8 cellular contexts compared by ENCODE assay signal in the genomic region with DNA sequence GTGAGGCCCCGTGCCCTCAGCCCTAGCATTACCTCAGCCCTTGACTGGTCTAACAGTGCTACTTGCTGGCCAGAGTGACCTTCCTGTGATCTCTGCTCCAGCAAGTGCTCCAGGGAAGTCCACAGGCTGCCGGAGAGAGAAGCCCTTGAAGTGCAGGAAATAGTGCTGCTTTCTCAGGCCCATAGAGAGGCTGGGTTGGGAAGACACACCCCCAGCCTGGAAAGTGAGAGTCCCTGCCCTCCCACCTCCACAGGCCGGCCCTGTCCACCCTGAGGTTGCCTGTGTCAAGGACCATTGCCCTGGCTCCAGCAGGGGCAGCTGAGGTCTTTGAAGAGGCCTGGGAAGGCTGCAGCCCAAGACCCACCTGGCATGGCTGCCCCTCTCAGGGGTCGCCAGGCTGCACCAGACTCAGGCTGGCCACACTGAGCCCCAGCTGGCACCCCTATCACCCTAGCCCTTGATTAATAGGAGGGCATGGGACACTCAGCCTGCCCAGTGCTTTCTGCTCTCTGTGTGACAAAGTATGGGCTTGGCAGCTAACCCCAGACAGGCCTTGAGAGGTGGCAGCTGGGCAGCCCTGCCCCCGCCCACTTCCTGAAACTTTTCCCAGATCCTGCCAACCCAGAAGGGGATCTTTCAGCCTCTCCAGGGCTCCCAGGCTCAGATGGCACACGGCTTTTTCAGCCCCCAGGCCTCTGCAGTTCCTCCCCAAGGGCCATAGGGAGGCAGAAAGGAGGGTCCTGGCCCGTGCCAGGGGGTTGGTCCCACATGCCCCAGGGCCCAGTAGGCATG. TPM values are rescaled to one million over a fixed set of nuclear protein-coding genes. Genes with fewer than 3 reads are reported as not detected.
DNase-seq lines count a peak whose midpoint lies in the region; ATAC-seq and TF ChIP-seq lines count a peak whose summit lies in the region.

No MANE protein-coding gene starts in this region.

- DNase-seq in COLO668 (lab: John Stamatoyannopoulos, UW; ENCODE audit: unreplicated experiment): peak; percentile 20
- DNase-seq in SK-N-SH: peak; percentile 38
- peak; percentile 63 for DNase-seq in left ventricle myocardium inferior
- DNase-seq in psoas muscle: peak; percentile 56 to 70
- DNase-seq in NCI-H748 treated with DMSO at 0.1 percent for 48 hours (lab: John Stamatoyannopoulos, UW): no peak
- no peak for DNase-seq in superior temporal gyrus (ENCODE audit: extremely low spot score)
- DNase-seq in activated CD8-positive, alpha-beta T cell treated with anti-CD3 and anti-CD28 coated beads for 36 hours: no peak

- peak overlapping the region in 1 of 2 experiments; percentile 30; a peak in 1 of 4 replicates for H3K27ac ChIP-seq in SK-N-SH (ENCODE audit: low read depth in 2 of 2, low read length in 1 of 2)
- H3K27ac ChIP-seq in left ventricle myocardium inferior (replicated peaks): peak overlapping the region; percentile 83
- H3K27ac ChIP-seq in psoas muscle: peak overlapping the region; percentile 44

- intact Hi-C loops in left ventricle myocardium inferior (cut with micrococcal nuclease): no loop called here
- intact Hi-C loops in psoas muscle (cut with DNase I): no loop called here
- intact Hi-C loops in activated CD8-positive, alpha-beta T cell treated with anti-CD3 and anti-CD28 coated beads for 36 hours (cut with micrococcal nuclease): no loop called here

- no peaks in the 10 kb centered on the region for H3K9me2 ChIP-seq in SK-N-SH

- TF ChIP-seq EP300 in SK-N-SH (IDR thresholded peaks at IDR 0.05; ENCODE audit: borderline replicate concordance in 1 of 2, low read depth in 1 of 2, low read length in 1 of 2): no peak

- 82% methylated on average over 3 of the region's 7 CpGs for WGBS in SK-N-SH (ENCODE audit: low lambda C conversion rate)
- WGBS in psoas muscle, 3 donors: 26 to 40% (median 36%) methylated on average over 7 of the region's 7 CpGs

- H4K20me1 ChIP-seq in SK-N-SH (ENCODE audit: insufficient read depth): peaks cover 79% of the 10 kb centered on the region

- H3K4me3 Mint-ChIP-seq in activated CD8-positive, alpha-beta T cell treated with anti-CD3 and anti-CD28 coated beads for 36 hours: no peak overlapping the region

- peak overlapping the region; percentile 44; the same call in 1 of the 2 replicates for H3K4me2 ChIP-seq in SK-N-SH

- peaks cover 52% of the 10 kb centered on the region for H3K79me2 ChIP-seq in SK-N-SH (ENCODE audit: insufficient read depth)

- POLR2A ChIA-PET in SK-N-SH (lab: Yijun Ruan, JAX): no interaction called here
- POLR2A ChIA-PET in activated CD8-positive, alpha-beta T cell treated with anti-CD3 and anti-CD28 coated beads for 36 hours (lab: Charles Lee): no interaction called here

- H3K4me3 ChIP-seq in SK-N-SH (ENCODE audit: low read depth in 2 of 2, low read length in 1 of 2): no peak overlapping the region
- H3K4me3 ChIP-seq in left ventricle myocardium inferior: peak overlapping the region; percentile 9
- no peak overlapping the region for H3K4me3 ChIP-seq in psoas muscle

- no peaks in the 10 kb centered on the region for H3K9me3 Mint-ChIP-seq in activated CD8-positive, alpha-beta T cell treated with anti-CD3 and anti-CD28 coated beads for 36 hours

- no peaks in the 10 kb centered on the region for H3K9me3 ChIP-seq in SK-N-SH
- H3K9me3 ChIP-seq in left ventricle myocardium inferior (replicated peaks): no peaks in the 10 kb centered on the region
- no peaks in the 10 kb centered on the region for H3K9me3 ChIP-seq in psoas muscle

- ATAC-seq in psoas muscle (peak; percentile 43 to 75 (median 48)), HG03342 (IDR thresholded peaks at IDR 0.05; ENCODE audit: unreplicated experiment) (no peak)
- ATAC-seq in activated CD8-positive, alpha-beta T cell treated with anti-CD3 and anti-CD28 coated beads for 36 hours: no peak

- CTCF ChIA-PET in SK-N-SH (lab: Yijun Ruan, JAX): interaction anchor here (0.9 to 8.2 kb wide), 7 partner anchors 9 to 199 kb away, joined by 3 to 76 read pairs (median 3); no protein-coding TSS in a partner anchor
- CTCF ChIA-PET in activated CD8-positive, alpha-beta T cell treated with anti-CD3 and anti-CD28 coated beads for 36 hours (lab: Charles Lee): interaction anchor here (1.1 to 1.4 kb wide), 3 partner anchors 9 to 31 kb away, joined by 3 read pairs; no protein-coding TSS in a partner anchor

- TF ChIP-seq CTCF in SK-N-SH (IDR thresholded peaks at IDR 0.05): no peak
- no peak for TF ChIP-seq CTCF in left ventricle myocardium inferior (IDR thresholded peaks at IDR 0.05; ENCODE audit: borderline replicate concordance)
- no peak for TF ChIP-seq CTCF in psoas muscle (IDR thresholded peaks at IDR 0.05)
- no peak for TF ChIP-seq CTCF in activated CD8-positive, alpha-beta T cell treated with anti-CD3 and anti-CD28 coated beads for 36 hours (IDR thresholded peaks at IDR 0.05)

- peaks cover 0 to 4% of the 10 kb centered on the region in 2 experiments for H3K36me3 ChIP-seq in SK-N-SH (replicated peaks in 1 of 2; ENCODE audit: control insufficient read depth in 1 of 2, insufficient read depth in 2 of 2, low read length in 1 of 2)
- H3K36me3 ChIP-seq in left ventricle myocardium inferior: no peaks in the 10 kb centered on the region
- H3K36me3 ChIP-seq in psoas muscle (ENCODE audit: insufficient read depth in 1 of 2, low read depth in 1 of 2): peaks cover 0 to 5% of the 10 kb centered on the region in 2 donors

- H3K4me1 Mint-ChIP-seq in activated CD8-positive, alpha-beta T cell treated with anti-CD3 and anti-CD28 coated beads for 36 hours (ENCODE audit: low read depth): peaks cover 10% of the 10 kb centered on the region

- TF ChIP-seq RAD21 in SK-N-SH (IDR thresholded peaks at IDR 0.05; ENCODE audit: low read length): no peak

- H3K27me3 ChIP-seq in SK-N-SH (ENCODE audit: insufficient read depth): no peaks in the 10 kb centered on the region
- no peaks in the 10 kb centered on the region for H3K27me3 ChIP-seq in left ventricle myocardium inferior (ENCODE audit: low read depth)
- H3K27me3 ChIP-seq in psoas muscle (ENCODE audit: insufficient read depth in 3 of 3, low read length in 2 of 3): no peaks in the 10 kb centered on the region

- H3K27ac Mint-ChIP-seq in activated CD8-positive, alpha-beta T cell treated with anti-CD3 and anti-CD28 coated beads for 36 hours: no peak overlapping the region

- H3F3A ChIP-seq in SK-N-SH (replicated peaks; ENCODE audit: insufficient read depth): no peaks in the 10 kb centered on the region

- H3K4me1 ChIP-seq in SK-N-SH (ENCODE audit: control insufficient read depth in 1 of 2, insufficient read depth in 2 of 2, low read depth in 1 of 2, low read length in 1 of 2) (peaks cover 14 to 53% of the 10 kb centered on the region in 2 experiments; a peak in 3 of 4 replicates), left ventricle myocardium inferior (peaks cover 86% of the 10 kb centered on the region), psoas muscle (peaks cover 94% of the 10 kb centered on the region)

- H3K9ac ChIP-seq in SK-N-SH: no peak overlapping the region

- H2AFZ ChIP-seq in SK-N-SH (ENCODE audit: low read depth): no peak overlapping the region

- H3K36me3 Mint-ChIP-seq in activated CD8-positive, alpha-beta T cell treated with anti-CD3 and anti-CD28 coated beads for 36 hours (ENCODE audit: low read depth): no peaks in the 10 kb centered on the region

- no peaks in the 10 kb centered on the region for H3K27me3 Mint-ChIP-seq in activated CD8-positive, alpha-beta T cell treated with anti-CD3 and anti-CD28 coated beads for 36 hours

TF ChIP-seq in SK-N-SH, 30 proteins besides CTCF, POLR2A, EP300 and RAD21 (continues in another document):
- TF ChIP-seq TEAD4 (IDR thresholded peaks at IDR 0.05; ENCODE audit: borderline replicate concordance, insufficient read depth) (no peak), SMC3 (IDR thresholded peaks at IDR 0.05; ENCODE audit: low read depth, low read length) (no peak)

RNA-seq across cellular contexts. Expression of gene ATP6V0D1, which starts 21.7 kb away (rescaled TPM):
- 111 and 135 TPM in 2 replicates for polyA plus RNA-seq in SK-N-SH (2012; rRNA removed)
- 86.6 and 113 TPM in 2 replicates for polyA plus RNA-seq in SK-N-SH (2012; cell fraction: cytosol; rRNA removed)
- 102 and 104 TPM in 2 replicates for polyA plus RNA-seq in SK-N-SH (2012; cell fraction: nucleus; rRNA removed)
- 65.8 TPM for total RNA-seq in left ventricle myocardium inferior
- 100 to 1,000 TPM in 1 of 4 donors, 10 to 100 TPM in 3; 81.2 to 104 (median 87.3) TPM for total RNA-seq in psoas muscle
- 10 to 100 TPM; 60.2 to 92.4 (median 62.8) TPM for polyA plus RNA-seq in psoas muscle
- 10 to 100 TPM; 17.5 to 18.2 TPM for total RNA-seq in activated CD8-positive, alpha-beta T cell treated with anti-CD3 and anti-CD28 coated beads for 36 hours

RNA-seq across cellular contexts. Expression of gene AGRP, which starts 24.1 kb away (rescaled TPM):
- polyA plus RNA-seq in SK-N-SH (2012; rRNA removed) (not detected in 2 replicates), psoas muscle (not detected)
- polyA plus RNA-seq in SK-N-SH (2012; cell fraction: cytosol; rRNA removed): not detected in 2 replicates
- not detected in 2 replicates for polyA plus RNA-seq in SK-N-SH (2012; cell fraction: nucleus; rRNA removed)
- total RNA-seq in left ventricle myocardium inferior (not detected), psoas muscle (not detected)
- total RNA-seq in activated CD8-positive, alpha-beta T cell treated with anti-CD3 and anti-CD28 coated beads for 36 hours: not detected

RNA-seq across cellular contexts. Expression of gene HSD11B2, which starts 28.3 kb away (rescaled TPM):
- polyA plus RNA-seq in SK-N-SH (2012; rRNA removed) (0.19 and 0.23 TPM in 2 replicates), psoas muscle (under 1 TPM; 0.11 to 0.35 (median 0.17) TPM)
- polyA plus RNA-seq in SK-N-SH (2012; cell fraction: cytosol; rRNA removed): 0.08 and 0.10 TPM in 2 replicates
- 0.58 and 0.75 TPM in 2 replicates for polyA plus RNA-seq in SK-N-SH (2012; cell fraction: nucleus; rRNA removed)
- total RNA-seq in left ventricle myocardium inferior (0.99 TPM), psoas muscle (under 1 TPM; 0.16 to 0.71 (median 0.39) TPM)
- 1 to 10 TPM; 1.6 to 2.3 TPM for total RNA-seq in activated CD8-positive, alpha-beta T cell treated with anti-CD3 and anti-CD28 coated beads for 36 hours

RNA-seq across cellular contexts. Expression of gene ZDHHC1, which starts 43.0 kb away (rescaled TPM):
- polyA plus RNA-seq in SK-N-SH (2012; rRNA removed): 14.2 and 15.8 TPM in 2 replicates
- 6.2 and 10.5 TPM in 2 replicates for polyA plus RNA-seq in SK-N-SH (2012; cell fraction: cytosol; rRNA removed)
- 39.7 and 44.1 TPM in 2 replicates for polyA plus RNA-seq in SK-N-SH (2012; cell fraction: nucleus; rRNA removed)
- 2.9 TPM for total RNA-seq in left ventricle myocardium inferior
- total RNA-seq in psoas muscle: 10 to 100 TPM in 1 of 4 donors, 1 to 10 TPM in 3; 5.8 to 11.0 (median 6.9) TPM
- 1 to 10 TPM; 1.7 to 5.0 (median 2.9) TPM for polyA plus RNA-seq in psoas muscle
- total RNA-seq in activated CD8-positive, alpha-beta T cell treated with anti-CD3 and anti-CD28 coated beads for 36 hours: under 1 TPM; 0.54 to 0.60 TPM

Comparison
In these comparisons a context has a peak if more than half of its experiments do, and no peak if none do; other contexts are left out.
1. DNase-seq: peak in COLO668 (single experiment), SK-N-SH (single experiment), left ventricle myocardium inferior (single experiment) and psoas muscle (2 of 2); none in NCI-H748 treated with DMSO at 0.1 percent for 48 hours (single experiment), superior temporal gyrus (single experiment) and activated CD8-positive, alpha-beta T cell treated with anti-CD3 and anti-CD28 coated beads for 36 hours (single experiment).
2. ATAC-seq: peak in psoas muscle (4 of 4); none in HG03342 (single experiment) and activated CD8-positive, alpha-beta T cell treated with anti-CD3 and anti-CD28 coated beads for 36 hours (single experiment).